Comparison of ENCODE assay signal across 1 cellular context in the genomic region with DNA sequence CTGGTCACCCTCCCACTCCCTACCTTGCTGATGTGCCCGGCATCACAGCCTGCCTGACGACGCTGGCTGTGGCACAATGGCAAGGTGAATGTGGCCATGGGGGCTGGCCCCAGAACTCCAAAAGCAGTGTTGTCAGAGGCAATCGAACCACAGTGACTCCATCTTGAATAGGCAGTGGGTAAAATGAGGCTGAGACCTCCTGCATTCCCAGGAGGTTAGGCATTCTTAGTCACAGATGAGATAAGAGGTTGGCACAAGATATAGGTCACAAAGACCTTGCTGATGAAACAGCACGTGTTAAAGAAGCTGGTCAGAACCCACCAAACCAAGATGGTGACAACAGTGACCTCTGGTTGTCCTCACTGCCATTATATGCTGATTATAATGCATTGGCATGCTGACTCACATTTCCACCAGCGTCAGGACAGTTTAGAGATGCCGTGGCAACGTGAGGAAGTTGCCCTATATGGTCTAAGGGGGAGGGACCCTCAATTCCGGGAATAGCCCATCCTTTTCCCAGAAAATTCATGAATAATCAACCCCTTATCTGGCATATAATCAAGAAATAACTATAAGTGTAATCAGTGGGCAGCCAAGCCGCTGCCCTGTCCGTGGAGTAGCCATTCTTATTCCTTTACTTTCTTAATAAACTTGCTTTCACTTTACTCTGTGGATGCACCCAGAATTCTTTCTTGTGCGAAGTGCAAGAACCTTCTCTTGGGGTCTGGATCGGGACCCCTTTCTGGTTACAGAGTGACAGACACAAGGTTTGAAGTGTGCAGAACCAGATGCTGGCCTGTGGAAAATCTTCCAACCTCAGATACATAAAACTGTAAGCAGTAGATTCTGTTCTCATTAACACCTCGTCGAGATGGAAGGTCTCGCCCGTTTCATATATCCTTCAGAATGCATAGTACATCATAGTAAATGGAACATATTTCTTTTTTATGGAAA.
A peak's percentile ranks its signal among the peaks of the same experiment; 100 is the strongest.
TF ChIP-seq lines count a peak whose summit lies in the region.

No MANE protein-coding gene starts in this region.

TF ChIP-seq in K562, 482 proteins besides CTCF, POLR2A, EP300 and RAD21 (continues in another document):
- TF ChIP-seq, protein P1, sequence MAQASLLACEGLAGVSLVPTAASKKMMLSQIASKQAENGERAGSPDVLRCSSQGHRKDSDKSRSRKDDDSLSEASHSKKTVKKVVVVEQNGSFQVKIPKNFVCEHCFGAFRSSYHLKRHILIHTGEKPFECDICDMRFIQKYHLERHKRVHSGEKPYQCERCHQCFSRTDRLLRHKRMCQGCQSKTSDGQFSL (CRISPR knock-in tag; IDR thresholded peaks at IDR 0.05): no peak
- TF ChIP-seq, protein P1 (tag; IDR thresholded peaks at IDR 0.05): peak; percentile 36 to 100; a peak in 2 of 4 replicates
- peak; percentile 62 for TF ChIP-seq CEBPG (CRISPR knock-in tag; IDR thresholded peaks at IDR 0.05)
- TF ChIP-seq CEBPG (tag; conservative IDR thresholded peaks at IDR 0.05 in 1 of 2, IDR thresholded peaks at IDR 0.05 in 1 of 2): peak; percentile 73 to 85; a peak in 3 of 4 replicates
- TF ChIP-seq ZNF696 (CRISPR knock-in tag; conservative IDR thresholded peaks at IDR 0.05): peak; percentile 89
- TF ChIP-seq NR2C2 (CRISPR knock-in tag; IDR thresholded peaks at IDR 0.05): peak; percentile 78; the same call in 1 of the 2 replicates
- peak; percentile 96 for TF ChIP-seq NR2C2 (tag; IDR thresholded peaks at IDR 0.05)
- 0 out of 2 replicates have a peak, but pooled peaks have one; percentile 5 for TF ChIP-seq MBD2 (IDR thresholded peaks at IDR 0.05; ENCODE audit: borderline replicate concordance, low read depth)
- TF ChIP-seq PML (IDR thresholded peaks at IDR 0.05; ENCODE audit: low read length): peak; percentile 93
- no peak for TF ChIP-seq XRCC4 (IDR thresholded peaks at IDR 0.05; ENCODE audit: extremely low read depth, insufficient read depth, insufficient read length)
- TF ChIP-seq ELF1 (tag; IDR thresholded peaks at IDR 0.05): peak; percentile 67; the same call in 1 of the 2 replicates
- peak; percentile 85 for TF ChIP-seq NFE2 (IDR thresholded peaks at IDR 0.05; ENCODE audit: low read depth)
- TF ChIP-seq, protein P2, sequence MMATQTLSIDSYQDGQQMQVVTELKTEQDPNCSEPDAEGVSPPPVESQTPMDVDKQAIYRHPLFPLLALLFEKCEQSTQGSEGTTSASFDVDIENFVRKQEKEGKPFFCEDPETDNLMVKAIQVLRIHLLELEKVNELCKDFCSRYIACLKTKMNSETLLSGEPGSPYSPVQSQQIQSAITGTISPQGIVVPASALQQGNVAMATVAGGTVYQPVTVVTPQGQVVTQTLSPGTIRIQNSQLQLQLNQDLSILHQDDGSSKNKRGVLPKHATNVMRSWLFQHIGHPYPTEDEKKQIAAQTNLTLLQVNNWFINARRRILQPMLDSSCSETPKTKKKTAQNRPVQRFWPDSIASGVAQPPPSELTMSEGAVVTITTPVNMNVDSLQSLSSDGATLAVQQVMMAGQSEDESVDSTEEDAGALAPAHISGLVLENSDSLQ (IDR thresholded peaks at IDR 0.05): no peak
- peak; percentile 92 for TF ChIP-seq POLR2H (tag; IDR thresholded peaks at IDR 0.05; ENCODE audit: low read depth)
- TF ChIP-seq RFX1 (IDR thresholded peaks at IDR 0.05): peak; percentile 89
- no peak for TF ChIP-seq SMARCE1 (IDR thresholded peaks at IDR 0.05)
- no peak for TF ChIP-seq MCM5 (IDR thresholded peaks at IDR 0.05; ENCODE audit: low read depth)
- TF ChIP-seq NFYB (IDR thresholded peaks at IDR 0.05; ENCODE audit: extremely low read depth, insufficient read length): no peak
- TF ChIP-seq FOXO4 (CRISPR knock-in tag; IDR thresholded peaks at IDR 0.05): peak; percentile 100
- TF ChIP-seq PURB (CRISPR knock-in tag; IDR thresholded peaks at IDR 0.05; ENCODE audit: low read depth): no peak
- TF ChIP-seq KAT7 (CRISPR knock-in tag; IDR thresholded peaks at IDR 0.05; ENCODE audit: borderline replicate concordance): no peak
- TF ChIP-seq, protein P3, sequence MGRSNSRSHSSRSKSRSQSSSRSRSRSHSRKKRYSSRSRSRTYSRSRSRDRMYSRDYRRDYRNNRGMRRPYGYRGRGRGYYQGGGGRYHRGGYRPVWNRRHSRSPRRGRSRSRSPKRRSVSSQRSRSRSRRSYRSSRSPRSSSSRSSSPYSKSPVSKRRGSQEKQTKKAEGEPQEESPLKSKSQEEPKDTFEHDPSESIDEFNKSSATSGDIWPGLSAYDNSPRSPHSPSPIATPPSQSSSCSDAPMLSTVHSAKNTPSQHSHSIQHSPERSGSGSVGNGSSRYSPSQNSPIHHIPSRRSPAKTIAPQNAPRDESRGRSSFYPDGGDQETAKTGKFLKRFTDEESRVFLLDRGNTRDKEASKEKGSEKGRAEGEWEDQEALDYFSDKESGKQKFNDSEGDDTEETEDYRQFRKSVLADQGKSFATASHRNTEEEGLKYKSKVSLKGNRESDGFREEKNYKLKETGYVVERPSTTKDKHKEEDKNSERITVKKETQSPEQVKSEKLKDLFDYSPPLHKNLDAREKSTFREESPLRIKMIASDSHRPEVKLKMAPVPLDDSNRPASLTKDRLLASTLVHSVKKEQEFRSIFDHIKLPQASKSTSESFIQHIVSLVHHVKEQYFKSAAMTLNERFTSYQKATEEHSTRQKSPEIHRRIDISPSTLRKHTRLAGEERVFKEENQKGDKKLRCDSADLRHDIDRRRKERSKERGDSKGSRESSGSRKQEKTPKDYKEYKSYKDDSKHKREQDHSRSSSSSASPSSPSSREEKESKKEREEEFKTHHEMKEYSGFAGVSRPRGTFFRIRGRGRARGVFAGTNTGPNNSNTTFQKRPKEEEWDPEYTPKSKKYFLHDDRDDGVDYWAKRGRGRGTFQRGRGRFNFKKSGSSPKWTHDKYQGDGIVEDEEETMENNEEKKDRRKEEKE (IDR thresholded peaks at IDR 0.05; ENCODE audit: borderline replicate concordance in 1 of 2, control insufficient read depth in 1 of 2, low read depth in 2 of 2, low read length in 1 of 2): no peak; a peak in 1 of 4 replicates
- TF ChIP-seq EGR1 (conservative IDR thresholded peaks at IDR 0.05): no peak
- TF ChIP-seq, protein P4, sequence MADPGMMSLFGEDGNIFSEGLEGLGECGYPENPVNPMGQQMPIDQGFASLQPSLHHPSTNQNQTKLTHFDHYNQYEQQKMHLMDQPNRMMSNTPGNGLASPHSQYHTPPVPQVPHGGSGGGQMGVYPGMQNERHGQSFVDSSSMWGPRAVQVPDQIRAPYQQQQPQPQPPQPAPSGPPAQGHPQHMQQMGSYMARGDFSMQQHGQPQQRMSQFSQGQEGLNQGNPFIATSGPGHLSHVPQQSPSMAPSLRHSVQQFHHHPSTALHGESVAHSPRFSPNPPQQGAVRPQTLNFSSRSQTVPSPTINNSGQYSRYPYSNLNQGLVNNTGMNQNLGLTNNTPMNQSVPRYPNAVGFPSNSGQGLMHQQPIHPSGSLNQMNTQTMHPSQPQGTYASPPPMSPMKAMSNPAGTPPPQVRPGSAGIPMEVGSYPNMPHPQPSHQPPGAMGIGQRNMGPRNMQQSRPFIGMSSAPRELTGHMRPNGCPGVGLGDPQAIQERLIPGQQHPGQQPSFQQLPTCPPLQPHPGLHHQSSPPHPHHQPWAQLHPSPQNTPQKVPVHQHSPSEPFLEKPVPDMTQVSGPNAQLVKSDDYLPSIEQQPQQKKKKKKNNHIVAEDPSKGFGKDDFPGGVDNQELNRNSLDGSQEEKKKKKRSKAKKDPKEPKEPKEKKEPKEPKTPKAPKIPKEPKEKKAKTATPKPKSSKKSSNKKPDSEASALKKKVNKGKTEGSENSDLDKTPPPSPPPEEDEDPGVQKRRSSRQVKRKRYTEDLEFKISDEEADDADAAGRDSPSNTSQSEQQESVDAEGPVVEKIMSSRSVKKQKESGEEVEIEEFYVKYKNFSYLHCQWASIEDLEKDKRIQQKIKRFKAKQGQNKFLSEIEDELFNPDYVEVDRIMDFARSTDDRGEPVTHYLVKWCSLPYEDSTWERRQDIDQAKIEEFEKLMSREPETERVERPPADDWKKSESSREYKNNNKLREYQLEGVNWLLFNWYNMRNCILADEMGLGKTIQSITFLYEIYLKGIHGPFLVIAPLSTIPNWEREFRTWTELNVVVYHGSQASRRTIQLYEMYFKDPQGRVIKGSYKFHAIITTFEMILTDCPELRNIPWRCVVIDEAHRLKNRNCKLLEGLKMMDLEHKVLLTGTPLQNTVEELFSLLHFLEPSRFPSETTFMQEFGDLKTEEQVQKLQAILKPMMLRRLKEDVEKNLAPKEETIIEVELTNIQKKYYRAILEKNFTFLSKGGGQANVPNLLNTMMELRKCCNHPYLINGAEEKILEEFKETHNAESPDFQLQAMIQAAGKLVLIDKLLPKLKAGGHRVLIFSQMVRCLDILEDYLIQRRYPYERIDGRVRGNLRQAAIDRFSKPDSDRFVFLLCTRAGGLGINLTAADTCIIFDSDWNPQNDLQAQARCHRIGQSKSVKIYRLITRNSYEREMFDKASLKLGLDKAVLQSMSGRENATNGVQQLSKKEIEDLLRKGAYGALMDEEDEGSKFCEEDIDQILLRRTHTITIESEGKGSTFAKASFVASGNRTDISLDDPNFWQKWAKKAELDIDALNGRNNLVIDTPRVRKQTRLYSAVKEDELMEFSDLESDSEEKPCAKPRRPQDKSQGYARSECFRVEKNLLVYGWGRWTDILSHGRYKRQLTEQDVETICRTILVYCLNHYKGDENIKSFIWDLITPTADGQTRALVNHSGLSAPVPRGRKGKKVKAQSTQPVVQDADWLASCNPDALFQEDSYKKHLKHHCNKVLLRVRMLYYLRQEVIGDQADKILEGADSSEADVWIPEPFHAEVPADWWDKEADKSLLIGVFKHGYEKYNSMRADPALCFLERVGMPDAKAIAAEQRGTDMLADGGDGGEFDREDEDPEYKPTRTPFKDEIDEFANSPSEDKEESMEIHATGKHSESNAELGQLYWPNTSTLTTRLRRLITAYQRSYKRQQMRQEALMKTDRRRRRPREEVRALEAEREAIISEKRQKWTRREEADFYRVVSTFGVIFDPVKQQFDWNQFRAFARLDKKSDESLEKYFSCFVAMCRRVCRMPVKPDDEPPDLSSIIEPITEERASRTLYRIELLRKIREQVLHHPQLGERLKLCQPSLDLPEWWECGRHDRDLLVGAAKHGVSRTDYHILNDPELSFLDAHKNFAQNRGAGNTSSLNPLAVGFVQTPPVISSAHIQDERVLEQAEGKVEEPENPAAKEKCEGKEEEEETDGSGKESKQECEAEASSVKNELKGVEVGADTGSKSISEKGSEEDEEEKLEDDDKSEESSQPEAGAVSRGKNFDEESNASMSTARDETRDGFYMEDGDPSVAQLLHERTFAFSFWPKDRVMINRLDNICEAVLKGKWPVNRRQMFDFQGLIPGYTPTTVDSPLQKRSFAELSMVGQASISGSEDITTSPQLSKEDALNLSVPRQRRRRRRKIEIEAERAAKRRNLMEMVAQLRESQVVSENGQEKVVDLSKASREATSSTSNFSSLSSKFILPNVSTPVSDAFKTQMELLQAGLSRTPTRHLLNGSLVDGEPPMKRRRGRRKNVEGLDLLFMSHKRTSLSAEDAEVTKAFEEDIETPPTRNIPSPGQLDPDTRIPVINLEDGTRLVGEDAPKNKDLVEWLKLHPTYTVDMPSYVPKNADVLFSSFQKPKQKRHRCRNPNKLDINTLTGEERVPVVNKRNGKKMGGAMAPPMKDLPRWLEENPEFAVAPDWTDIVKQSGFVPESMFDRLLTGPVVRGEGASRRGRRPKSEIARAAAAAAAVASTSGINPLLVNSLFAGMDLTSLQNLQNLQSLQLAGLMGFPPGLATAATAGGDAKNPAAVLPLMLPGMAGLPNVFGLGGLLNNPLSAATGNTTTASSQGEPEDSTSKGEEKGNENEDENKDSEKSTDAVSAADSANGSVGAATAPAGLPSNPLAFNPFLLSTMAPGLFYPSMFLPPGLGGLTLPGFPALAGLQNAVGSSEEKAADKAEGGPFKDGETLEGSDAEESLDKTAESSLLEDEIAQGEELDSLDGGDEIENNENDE (IDR thresholded peaks at IDR 0.05; ENCODE audit: low read depth, low read length): no peak
- TF ChIP-seq SMAD3 (CRISPR knock-in tag; conservative IDR thresholded peaks at IDR 0.05): peak; percentile 100
- TF ChIP-seq ZNF592 (IDR thresholded peaks at IDR 0.05): peak; percentile 100
- no peak for TF ChIP-seq ZNF274 (IDR thresholded peaks at IDR 0.05; ENCODE audit: borderline replicate concordance, low read depth, low read length)
- peak; percentile 99 for TF ChIP-seq GABPB2 (CRISPR knock-in tag; conservative IDR thresholded peaks at IDR 0.05)
- no peak for TF ChIP-seq HMGN3 (IDR thresholded peaks at IDR 0.05; ENCODE audit: borderline replicate concordance, extremely low read depth, insufficient read length, low read depth, low read length)
- TF ChIP-seq ZNF408 (CRISPR knock-in tag; IDR thresholded peaks at IDR 0.05; ENCODE audit: low read depth): peak; percentile 61; the same call in 1 of the 2 replicates
- TF ChIP-seq TEAD2 (tag; IDR thresholded peaks at IDR 0.05): peak; percentile 99
